In the genomic region with DNA sequence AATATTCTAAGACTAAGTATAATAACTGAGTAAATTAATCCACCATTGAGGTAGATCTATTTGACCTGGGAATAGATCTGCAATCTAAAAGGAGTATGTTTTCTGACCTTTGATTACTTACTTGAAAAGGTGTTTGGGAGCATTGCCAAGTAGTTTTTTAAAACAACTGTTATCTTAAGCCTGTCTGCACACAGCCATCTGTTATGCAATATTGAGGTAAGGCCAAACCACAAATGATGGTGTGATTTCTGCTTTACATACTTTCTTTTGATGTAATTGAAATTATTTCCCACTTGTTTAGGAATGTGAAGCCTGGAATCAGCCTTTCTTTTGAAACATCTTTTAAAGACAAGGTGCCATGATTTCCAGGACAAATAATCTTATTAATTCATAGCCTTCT, we compare ENCODE assay signal across 11 cellular contexts.
DNase-seq lines count a peak whose midpoint lies in the region; ATAC-seq and TF ChIP-seq lines count a peak whose summit lies in the region.
"Had no signal": no experiment of that assay in that cellular context is flagged by ENCODE, and none has a peak within 500 bp of the region (broad histone marks: within the 10 kb centered on the region; RNA-seq: fewer than 3 reads in every experiment).

No MANE protein-coding gene starts in this region.

- CTCF ChIA-PET in RWPE1 (lab: Yijun Ruan, JAX), result interaction anchor here (0.6 kb wide), 1 partner anchor 381 kb away, joined by 4 read pairs; no protein-coding TSS in a partner anchor

- H3K27ac ChIP-seq in RWPE1 (no peak overlapping the region), foreskin keratinocyte (no peak overlapping the region)
- H3K27ac ChIP-seq: ovary had no signal

- ATAC-seq in foreskin keratinocyte, result no peak
- no peak for ATAC-seq in GM21381 (IDR thresholded peaks at IDR 0.05; ENCODE audit: unreplicated experiment)

- POLR2A ChIA-PET in RWPE1 (lab: Yijun Ruan, JAX; ENCODE audit: low non-redundant PET), result no interaction called here

- TF ChIP-seq CTCF in RWPE1 (conservative IDR thresholded peaks at IDR 0.05; ENCODE audit: low read depth) (no peak), foreskin keratinocyte (conservative IDR thresholded peaks at IDR 0.05) (no peak), GM10266 (IDR thresholded peaks at IDR 0.05; ENCODE audit: control insufficient read depth, insufficient read depth, low read depth, missing control alignments) (no peak)

- DNase-seq in AG08395 (ENCODE audit: low spot score) (peak; percentile 24), HuH-7 (ENCODE audit: low spot score) (peak; percentile 36), RWPE1 (ENCODE audit: low spot score) (peak; percentile 57), foreskin keratinocyte (peak; percentile 59 to 63), C1 segment of cervical spinal cord (lab: John Stamatoyannopoulos, UW) (no peak), NCI-H510A (lab: John Stamatoyannopoulos, UW) (no peak), GM10266 (ENCODE audit: extremely low spot score) (no peak)
- DNase-seq: CD4-positive, CD25-positive, alpha-beta regulatory T cell; NCI-H1930; ovary had no signal

- H3K4me1 ChIP-seq in foreskin keratinocyte, result no peaks in the 10 kb centered on the region

- no peaks in the 10 kb centered on the region for H3K27me3 ChIP-seq in foreskin keratinocyte
- H3K27me3 ChIP-seq: ovary had no signal

Comparison
In these comparisons a context has a peak if more than half of its experiments do, and no peak if none do; other contexts are left out.
1. DNase-seq: peak in AG08395 (single experiment), HuH-7 (single experiment), RWPE1 (single experiment) and foreskin keratinocyte (2 of 2); none in C1 segment of cervical spinal cord (0 of 14), NCI-H510A (single experiment) and GM10266 (single experiment).